ENCODE assay signal across 9 cellular contexts in the genomic region with DNA sequence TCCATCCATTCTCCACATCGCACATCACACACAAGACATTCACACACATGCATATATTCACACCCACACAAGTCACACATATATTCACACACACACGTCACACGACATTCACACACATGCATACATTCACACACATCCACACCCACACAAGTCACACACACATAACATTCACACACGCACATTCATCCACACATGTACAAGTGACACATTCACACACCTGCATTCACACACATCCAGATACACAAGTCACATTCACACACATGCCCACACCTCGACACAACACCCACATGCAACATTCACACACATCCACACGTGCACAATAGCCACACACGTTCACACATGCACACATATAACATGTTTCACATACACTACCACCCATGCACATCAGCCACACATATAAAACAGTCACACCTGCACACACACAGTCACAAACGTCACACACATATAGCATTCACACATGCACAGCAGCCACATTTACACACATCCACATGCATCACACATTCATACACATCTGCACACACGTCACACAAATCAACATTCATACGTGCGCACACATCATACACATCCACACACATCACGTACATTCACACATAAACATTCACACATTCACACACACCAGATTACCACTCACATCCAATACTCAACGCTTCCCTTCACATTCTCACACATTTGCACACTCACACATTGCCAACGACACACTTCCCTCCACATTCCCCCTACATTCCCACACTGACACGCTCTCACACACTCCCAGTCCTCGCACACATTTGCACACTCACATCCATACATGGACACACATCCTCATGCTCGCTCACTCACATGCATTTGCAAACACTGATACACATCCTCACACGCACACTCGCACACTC. TPM values are rescaled to one million over a fixed set of nuclear protein-coding genes. Genes with fewer than 3 reads are reported as not detected.
A peak's percentile ranks its signal among the peaks of the same experiment; 100 is the strongest.
DNase-seq lines count a peak whose midpoint lies in the region; ATAC-seq, FAIRE-seq and TF ChIP-seq lines count a peak whose summit lies in the region.
"Had no signal": no experiment of that assay in that cellular context is flagged by ENCODE, and none has a peak within 500 bp of the region (broad histone marks: within the 10 kb centered on the region; RNA-seq: fewer than 3 reads in every experiment).

No MANE protein-coding gene starts in this region.

- CTCF ChIA-PET in RWPE1 (lab: Yijun Ruan, JAX) = no interaction called here

- TF ChIP-seq EP300 in gastroesophageal sphincter (IDR thresholded peaks at IDR 0.05) = no peak

- H3K27me3 ChIP-seq in gastroesophageal sphincter = no peaks in the 10 kb centered on the region
- H3K27me3 ChIP-seq in spleen (replicated peaks in 1 of 7) = peaks cover 0 to 52% (median 0%) of the 10 kb centered on the region in 7 donors

- no peak for ATAC-seq in gastroesophageal sphincter
- ATAC-seq in GM21825 (IDR thresholded peaks at IDR 0.05; ENCODE audit: unreplicated experiment) = no peak

- H3K36me3 ChIP-seq in gastroesophageal sphincter (peaks cover 0 to 4% of the 10 kb centered on the region in 2 donors), spleen (peaks cover 0 to 5% (median 0%) of the 10 kb centered on the region in 6 donors)

- POLR2A ChIA-PET in RWPE1 (lab: Yijun Ruan, JAX; ENCODE audit: low non-redundant PET) = no interaction called here

- no peak for DNase-seq in GM12892 (ENCODE audit: insufficient read length)
- DNase-seq in RWPE1 (ENCODE audit: low spot score) = no peak
- no peak for DNase-seq in spleen
- no peak for DNase-seq in RCC 7860 (ENCODE audit: low spot score)
- no peak for DNase-seq in NCI-H2029 (lab: John Stamatoyannopoulos, UW)
- no peak for DNase-seq in NCI-H748 treated with DMSO at 0.1 percent for 48 hours (lab: John Stamatoyannopoulos, UW)
- DNase-seq: GF-D8 had no signal

- H3K27ac ChIP-seq in RWPE1 (peak overlapping the region; percentile 50; the same call in 1 of the 2 replicates), gastroesophageal sphincter (peak overlapping the region in 3 of 4 donors; percentile 25 to 71 (median 40)), spleen (no peak overlapping the region)

- WGBS in gastroesophageal sphincter (ENCODE audit: low coverage in 1 of 2), 2 donors = 54 to 65% methylated on average over 19 of the region's 19 CpGs
- 66 to 74% (median 69%) methylated on average over 19 of the region's 19 CpGs for WGBS in spleen, 5 donors

- intact Hi-C loops in spleen (cut with DNase I; ENCODE audit: low total_unique reads) = no loop called here

- H3K9me3 ChIP-seq in gastroesophageal sphincter = no peaks in the 10 kb centered on the region
- no peaks in the 10 kb centered on the region for H3K9me3 ChIP-seq in spleen

- FAIRE-seq in GM12892 (lab: Jason Lieb, UNC) = peak; percentile 56
- FAIRE-seq in RCC 7860 (lab: Jason Lieb, UNC) = no peak

- TF ChIP-seq CTCF in RWPE1 (conservative IDR thresholded peaks at IDR 0.05; ENCODE audit: low read depth) = no peak
- TF ChIP-seq CTCF in gastroesophageal sphincter (IDR thresholded peaks at IDR 0.05) = no peak
- peak in 1 of 11 experiments; percentile 18 for TF ChIP-seq CTCF in spleen (IDR thresholded peaks at IDR 0.05 in 8 of 11, conservative IDR thresholded peaks at IDR 0.05 in 3 of 11)

- TF ChIP-seq POLR2A in GM12892 (IDR thresholded peaks at IDR 0.05; ENCODE audit: low read depth, low read length) (no peak), gastroesophageal sphincter (IDR thresholded peaks at IDR 0.05) (no peak), spleen (IDR thresholded peaks at IDR 0.05) (no peak)

- H3K4me1 ChIP-seq in gastroesophageal sphincter = peaks cover 6 to 56% (median 21%) of the 10 kb centered on the region in 3 donors
- H3K4me1 ChIP-seq in spleen = peaks cover 4 to 47% (median 25%) of the 10 kb centered on the region in 6 donors

- H3K4me3 ChIP-seq in gastroesophageal sphincter = peak overlapping the region; percentile 42 to 52
- H3K4me3 ChIP-seq in spleen = peak overlapping the region in 5 of 8 donors; percentile 14 to 63 (median 31)

RNA-seq across cellular contexts. Expression of gene ANKRD10, which starts 41.0 kb away (rescaled TPM):
- polyA plus RNA-seq in GM12892 (2012; ENCODE audit: missing spikeins) = 115 TPM
- total RNA-seq in gastroesophageal sphincter (100 to 1,000 TPM in 3 of 4 donors, 10 to 100 TPM in 1; 97.8 to 189 (median 114) TPM), spleen (100 to 1,000 TPM; 165 to 253 (median 191) TPM)
- polyA plus RNA-seq in spleen = 100 to 1,000 TPM; 122 to 179 (median 144) TPM

Comparison
In these comparisons a context has a peak if more than half of its experiments do, and no peak if none do; other contexts are left out.
1. H3K27ac ChIP-seq: peak in RWPE1 (single experiment) and gastroesophageal sphincter (3 of 4); none in spleen (0 of 8).